ENCODE assay signal across 22 cellular contexts in the genomic region with DNA sequence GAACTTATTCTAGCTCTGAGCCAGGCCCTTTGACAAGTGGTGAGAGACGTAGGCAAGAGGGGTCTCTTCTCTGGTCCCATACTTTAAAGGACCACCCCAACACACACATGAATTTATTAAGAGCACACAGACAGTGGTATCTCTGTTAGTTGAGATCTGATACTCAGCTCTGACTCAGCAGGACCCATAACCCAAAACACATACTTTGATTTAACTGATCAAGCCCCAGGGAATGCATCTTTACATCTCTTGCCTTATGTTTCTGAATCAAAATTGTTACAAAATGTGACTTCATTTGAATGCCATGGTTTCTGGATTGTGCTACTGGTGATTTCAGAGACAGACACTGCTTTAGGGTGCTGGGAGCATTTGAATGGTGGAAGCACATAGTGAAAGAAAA. TPM values are rescaled to one million over a fixed set of nuclear protein-coding genes. Genes with fewer than 3 reads are reported as not detected.
"Had no signal": no experiment of that assay in that cellular context is flagged by ENCODE, and none has a peak within 500 bp of the region (broad histone marks: within the 10 kb centered on the region; RNA-seq: fewer than 3 reads in every experiment).

No MANE protein-coding gene starts in this region.

- DNase-seq: activated CD4-positive, alpha-beta T cell treated with anti-CD3 and anti-CD28 coated beads for 1 hour; activated CD4-positive, alpha-beta T cell treated with anti-CD3 and anti-CD28 coated beads, Interleukin-2, amount 50 U/mL, for 48 hours; activated CD8-positive, alpha-beta memory T cell treated with anti-CD3 and anti-CD28 coated beads, Interleukin-2, amount 10 ng/mL, durations not matched to agents 7 days and 5 days; activated effector memory CD4-positive, alpha-beta T cell treated with anti-CD3 and anti-CD28 coated beads, Interleukin-2, amount 50 U/mL, for 16 hours; activated naive CD8-positive, alpha-beta T cell treated with anti-CD3 and anti-CD28 coated beads for 36 hours; activated T-cell treated with anti-CD3 and anti-CD28 coated beads, Interleukin-2, amount 50 U/mL, for 24 hours; anterior cingulate cortex; effector CD4-positive, alpha-beta T cell; glutamatergic neuron; mucosa of descending colon; nucleus accumbens; right lobe of liver; stimulated activated CD4-positive, alpha-beta T cell treated with anti-CD3 and anti-CD28 coated beads, Interleukin-12 subunit alpha, Interleukin-12 subunit beta, amount 100 ng/mL, for 4 hours; stimulated activated naive CD4-positive, alpha-beta T cell; substantia nigra; T-cell; T1000; upper lobe of right lung had no signal

- FAIRE-seq: islet of Langerhans had no signal

- ATAC-seq: activated CD8-positive, alpha-beta memory T cell treated with anti-CD3 and anti-CD28 coated beads, Interleukin-2, amount 10 ng/mL, durations not matched to agents 7 days and 5 days; mucosa of descending colon; natural killer cell treated with Interleukin-12 subunit alpha and Interleukin-12 subunit beta and Interleukin-15 and Interleukin-18, amount 100 ng/mL, for 72 hours; right lobe of liver; T-cell had no signal

- H3K4me3 ChIP-seq: coronary artery, mucosa of descending colon, prostate gland, right lobe of liver, upper lobe of right lung had no signal

- H3K27me3 ChIP-seq: right lobe of liver, upper lobe of right lung had no signal

- H3K9me3 ChIP-seq: mucosa of descending colon, prostate gland, right lobe of liver, upper lobe of right lung had no signal

- H3K27ac ChIP-seq: coronary artery, prostate gland, right lobe of liver, upper lobe of right lung had no signal

RNA-seq across cellular contexts. Expression of gene MAMDC2, which starts 39.3 kb away (rescaled TPM):
- total RNA-seq: activated naive CD8-positive, alpha-beta T cell treated with anti-CD3 and anti-CD28 coated beads for 36 hours; natural killer cell treated with Interleukin-12 subunit alpha and Interleukin-12 subunit beta and Interleukin-15 and Interleukin-18, amount 100 ng/mL, for 72 hours had no signal
